In the genomic region with DNA sequence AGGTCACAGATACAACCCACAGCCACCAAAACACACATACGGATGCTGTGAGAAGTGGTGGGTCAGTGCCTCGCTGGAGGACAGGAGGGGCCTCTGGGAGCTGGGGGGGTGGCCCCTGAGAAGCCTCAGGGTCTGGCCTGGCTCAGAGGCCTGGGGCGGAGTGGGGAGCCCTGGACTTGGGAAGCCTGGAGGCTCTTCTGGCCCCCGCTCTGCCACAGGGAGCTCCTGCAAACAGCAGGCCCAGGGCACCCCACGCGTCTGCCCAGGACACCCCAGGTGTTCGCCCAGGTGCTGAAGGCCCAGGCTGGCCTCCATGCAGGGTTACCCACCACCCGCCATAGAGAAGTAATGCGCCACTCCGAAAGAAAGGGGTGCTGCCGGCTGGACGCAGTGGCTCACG, we compare ENCODE assay signal across 1 cellular context.
TF ChIP-seq lines count a peak whose summit lies in the region.

No MANE protein-coding gene starts in this region.

TF ChIP-seq in GM12878, 131 proteins besides CTCF, POLR2A, EP300 and RAD21:
- TF ChIP-seq CEBPB (IDR thresholded peaks at IDR 0.05; ENCODE audit: borderline replicate concordance in 1 of 2, low read depth in 2 of 2, low read length in 2 of 2) (no peak), SPI1 (IDR thresholded peaks at IDR 0.05; ENCODE audit: borderline replicate concordance, insufficient read depth, low read depth, low read length) (no peak), RFX5 (IDR thresholded peaks at IDR 0.05; ENCODE audit: low read depth, low read length) (no peak), NR2C1 (IDR thresholded peaks at IDR 0.05) (no peak), BCL11A (IDR thresholded peaks at IDR 0.05; ENCODE audit: low read depth, low read length) (no peak), MYC (IDR thresholded peaks at IDR 0.05; ENCODE audit: insufficient read depth, insufficient read length, insufficient replicate concordance, low read length, severe bottlenecking) (no peak), EED (IDR thresholded peaks at IDR 0.05; ENCODE audit: low read depth) (no peak), HDGF (IDR thresholded peaks at IDR 0.05) (no peak), HDAC6 (IDR thresholded peaks at IDR 0.05; ENCODE audit: unreplicated experiment) (no peak), BACH1 (IDR thresholded peaks at IDR 0.05; ENCODE audit: borderline replicate concordance) (no peak), MEF2B (IDR thresholded peaks at IDR 0.05; ENCODE audit: partially characterized antibody, poor library complexity, severe bottlenecking) (no peak), JUNB (IDR thresholded peaks at IDR 0.05) (no peak), RCOR1 (conservative IDR thresholded peaks at IDR 0.05; ENCODE audit: low read depth, low read length) (no peak), JUND (IDR thresholded peaks at IDR 0.05; ENCODE audit: low read depth, low read length) (no peak), NFIC (IDR thresholded peaks at IDR 0.05; ENCODE audit: low read depth, low read length) (no peak), DPF2 (IDR thresholded peaks at IDR 0.05) (no peak)
- TF ChIP-seq, protein P1, sequence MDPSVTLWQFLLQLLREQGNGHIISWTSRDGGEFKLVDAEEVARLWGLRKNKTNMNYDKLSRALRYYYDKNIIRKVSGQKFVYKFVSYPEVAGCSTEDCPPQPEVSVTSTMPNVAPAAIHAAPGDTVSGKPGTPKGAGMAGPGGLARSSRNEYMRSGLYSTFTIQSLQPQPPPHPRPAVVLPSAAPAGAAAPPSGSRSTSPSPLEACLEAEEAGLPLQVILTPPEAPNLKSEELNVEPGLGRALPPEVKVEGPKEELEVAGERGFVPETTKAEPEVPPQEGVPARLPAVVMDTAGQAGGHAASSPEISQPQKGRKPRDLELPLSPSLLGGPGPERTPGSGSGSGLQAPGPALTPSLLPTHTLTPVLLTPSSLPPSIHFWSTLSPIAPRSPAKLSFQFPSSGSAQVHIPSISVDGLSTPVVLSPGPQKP (IDR thresholded peaks at IDR 0.05; ENCODE audit: low read depth, low read length): no peak
- TF ChIP-seq, protein P2, sequence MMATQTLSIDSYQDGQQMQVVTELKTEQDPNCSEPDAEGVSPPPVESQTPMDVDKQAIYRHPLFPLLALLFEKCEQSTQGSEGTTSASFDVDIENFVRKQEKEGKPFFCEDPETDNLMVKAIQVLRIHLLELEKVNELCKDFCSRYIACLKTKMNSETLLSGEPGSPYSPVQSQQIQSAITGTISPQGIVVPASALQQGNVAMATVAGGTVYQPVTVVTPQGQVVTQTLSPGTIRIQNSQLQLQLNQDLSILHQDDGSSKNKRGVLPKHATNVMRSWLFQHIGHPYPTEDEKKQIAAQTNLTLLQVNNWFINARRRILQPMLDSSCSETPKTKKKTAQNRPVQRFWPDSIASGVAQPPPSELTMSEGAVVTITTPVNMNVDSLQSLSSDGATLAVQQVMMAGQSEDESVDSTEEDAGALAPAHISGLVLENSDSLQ (IDR thresholded peaks at IDR 0.05): no peak
- TF ChIP-seq, protein P3, sequence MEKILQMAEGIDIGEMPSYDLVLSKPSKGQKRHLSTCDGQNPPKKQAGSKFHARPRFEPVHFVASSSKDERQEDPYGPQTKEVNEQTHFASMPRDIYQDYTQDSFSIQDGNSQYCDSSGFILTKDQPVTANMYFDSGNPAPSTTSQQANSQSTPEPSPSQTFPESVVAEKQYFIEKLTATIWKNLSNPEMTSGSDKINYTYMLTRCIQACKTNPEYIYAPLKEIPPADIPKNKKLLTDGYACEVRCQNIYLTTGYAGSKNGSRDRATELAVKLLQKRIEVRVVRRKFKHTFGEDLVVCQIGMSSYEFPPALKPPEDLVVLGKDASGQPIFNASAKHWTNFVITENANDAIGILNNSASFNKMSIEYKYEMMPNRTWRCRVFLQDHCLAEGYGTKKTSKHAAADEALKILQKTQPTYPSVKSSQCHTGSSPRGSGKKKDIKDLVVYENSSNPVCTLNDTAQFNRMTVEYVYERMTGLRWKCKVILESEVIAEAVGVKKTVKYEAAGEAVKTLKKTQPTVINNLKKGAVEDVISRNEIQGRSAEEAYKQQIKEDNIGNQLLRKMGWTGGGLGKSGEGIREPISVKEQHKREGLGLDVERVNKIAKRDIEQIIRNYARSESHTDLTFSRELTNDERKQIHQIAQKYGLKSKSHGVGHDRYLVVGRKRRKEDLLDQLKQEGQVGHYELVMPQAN (conservative IDR thresholded peaks at IDR 0.05): no peak
- TF ChIP-seq, protein P4, sequence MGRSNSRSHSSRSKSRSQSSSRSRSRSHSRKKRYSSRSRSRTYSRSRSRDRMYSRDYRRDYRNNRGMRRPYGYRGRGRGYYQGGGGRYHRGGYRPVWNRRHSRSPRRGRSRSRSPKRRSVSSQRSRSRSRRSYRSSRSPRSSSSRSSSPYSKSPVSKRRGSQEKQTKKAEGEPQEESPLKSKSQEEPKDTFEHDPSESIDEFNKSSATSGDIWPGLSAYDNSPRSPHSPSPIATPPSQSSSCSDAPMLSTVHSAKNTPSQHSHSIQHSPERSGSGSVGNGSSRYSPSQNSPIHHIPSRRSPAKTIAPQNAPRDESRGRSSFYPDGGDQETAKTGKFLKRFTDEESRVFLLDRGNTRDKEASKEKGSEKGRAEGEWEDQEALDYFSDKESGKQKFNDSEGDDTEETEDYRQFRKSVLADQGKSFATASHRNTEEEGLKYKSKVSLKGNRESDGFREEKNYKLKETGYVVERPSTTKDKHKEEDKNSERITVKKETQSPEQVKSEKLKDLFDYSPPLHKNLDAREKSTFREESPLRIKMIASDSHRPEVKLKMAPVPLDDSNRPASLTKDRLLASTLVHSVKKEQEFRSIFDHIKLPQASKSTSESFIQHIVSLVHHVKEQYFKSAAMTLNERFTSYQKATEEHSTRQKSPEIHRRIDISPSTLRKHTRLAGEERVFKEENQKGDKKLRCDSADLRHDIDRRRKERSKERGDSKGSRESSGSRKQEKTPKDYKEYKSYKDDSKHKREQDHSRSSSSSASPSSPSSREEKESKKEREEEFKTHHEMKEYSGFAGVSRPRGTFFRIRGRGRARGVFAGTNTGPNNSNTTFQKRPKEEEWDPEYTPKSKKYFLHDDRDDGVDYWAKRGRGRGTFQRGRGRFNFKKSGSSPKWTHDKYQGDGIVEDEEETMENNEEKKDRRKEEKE (IDR thresholded peaks at IDR 0.05): no peak
